Comparison of ENCODE assay signal across 11 cellular contexts in the genomic region with DNA sequence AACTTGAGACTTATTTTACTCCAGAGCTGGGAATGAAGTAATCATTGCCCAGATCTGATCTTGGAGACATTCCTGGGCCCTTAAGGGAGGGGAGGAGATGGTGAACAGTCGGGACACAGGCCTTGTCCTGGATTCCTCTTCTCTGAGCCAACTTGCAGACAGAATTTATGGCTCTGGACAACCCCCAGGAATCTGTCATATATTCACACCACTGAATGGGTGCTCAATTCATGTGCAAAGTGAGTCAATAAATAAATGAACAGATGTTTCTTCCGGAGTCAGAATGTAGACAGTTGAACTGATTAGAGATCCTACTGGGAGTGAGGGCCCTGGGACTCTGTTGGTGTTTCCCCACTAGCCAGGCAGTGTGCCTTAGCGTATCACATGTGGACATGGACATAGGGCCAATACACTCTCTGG. TPM values are rescaled to one million over a fixed set of nuclear protein-coding genes. Genes with fewer than 3 reads are reported as not detected.
DNase-seq lines count a peak whose midpoint lies in the region; ATAC-seq, FAIRE-seq and TF ChIP-seq lines count a peak whose summit lies in the region.
"Had no signal": no experiment of that assay in that cellular context is flagged by ENCODE, and none has a peak within 500 bp of the region (broad histone marks: within the 10 kb centered on the region; RNA-seq: fewer than 3 reads in every experiment).

No MANE protein-coding gene starts in this region.

- peaks cover 25% of the 10 kb centered on the region for H3K27me3 Mint-ChIP-seq in stimulated activated naive CD8-positive, alpha-beta T cell treated with anti-CD3 and anti-CD28 coated beads, Interleukin-15, amount 100 ng/mL, for 72 hours

- H3K27ac ChIP-seq in skin epidermis, result peak overlapping the region in 5 of 21 experiments; percentile 15 to 88 (median 32)

- no peaks in the 10 kb centered on the region for H3K9me3 Mint-ChIP-seq in stimulated activated naive CD8-positive, alpha-beta T cell treated with anti-CD3 and anti-CD28 coated beads, Interleukin-15, amount 100 ng/mL, for 72 hours
- H3K9me3 Mint-ChIP-seq: H9 had no signal

- peak; percentile 93 for DNase-seq in GM04503 (ENCODE audit: low read depth)
- peak; percentile 91 for DNase-seq in RCC 7860 (ENCODE audit: low spot score)
- peak; percentile 57 for DNase-seq in fibroblast of pulmonary artery (ENCODE audit: low read depth)
- DNase-seq in DMS53 (lab: John Stamatoyannopoulos, UW), result no peak
- DNase-seq in NK-92 treated with Interleukin-12 subunit alpha and Interleukin-12 subunit beta, amount 100 ng/mL, for 24 hours (lab: John Stamatoyannopoulos, UW), result no peak
- DNase-seq in omental fat pad (ENCODE audit: low spot score), result no peak
- no peak for DNase-seq in stimulated activated naive CD8-positive, alpha-beta T cell treated with anti-CD3 and anti-CD28 coated beads, Interleukin-15, amount 100 ng/mL, for 72 hours
- DNase-seq: H9, Right ventricle myocardium superior had no signal

- H3K4me3 ChIP-seq in fibroblast of pulmonary artery (replicated peaks; ENCODE audit: low read depth, low read length), result no peak overlapping the region
- peak overlapping the region in 5 of 7 experiments; percentile 1 to 89 (median 68) for H3K4me3 ChIP-seq in skin epidermis

- ATAC-seq in omental fat pad (ENCODE audit: low FRiP score), result no peak
- no peak for ATAC-seq in stimulated activated naive CD8-positive, alpha-beta T cell treated with anti-CD3 and anti-CD28 coated beads, Interleukin-15, amount 100 ng/mL, for 72 hours

- FAIRE-seq in RCC 7860 (lab: Jason Lieb, UNC), result peak; percentile 90
- FAIRE-seq: endometrium had no signal

- peaks cover 27% of the 10 kb centered on the region for H3K4me1 Mint-ChIP-seq in stimulated activated naive CD8-positive, alpha-beta T cell treated with anti-CD3 and anti-CD28 coated beads, Interleukin-15, amount 100 ng/mL, for 72 hours

- H3K4me3 Mint-ChIP-seq in stimulated activated naive CD8-positive, alpha-beta T cell treated with anti-CD3 and anti-CD28 coated beads, Interleukin-15, amount 100 ng/mL, for 72 hours, result no peak overlapping the region

- H3K27ac Mint-ChIP-seq in stimulated activated naive CD8-positive, alpha-beta T cell treated with anti-CD3 and anti-CD28 coated beads, Interleukin-15, amount 100 ng/mL, for 72 hours, result peak overlapping the region in 1 of 2 donors; percentile 42
- H3K27ac Mint-ChIP-seq: H9 had no signal

- TF ChIP-seq CTCF in fibroblast of pulmonary artery (IDR thresholded peaks at IDR 0.05; ENCODE audit: low read length, missing control alignments) (no peak), omental fat pad (IDR thresholded peaks at IDR 0.05) (no peak)

RNA-seq across cellular contexts. Expression of gene TUFT1, which starts 2.6 kb away (rescaled TPM):
- 10 to 100 TPM in 1 of 4 donors, 1 to 10 TPM in 3; 5.0 to 12.8 (median 7.7) TPM for total RNA-seq in omental fat pad

RNA-seq across cellular contexts. Expression of gene CGN, which starts 31.5 kb away (rescaled TPM):
- 10 to 100 TPM in 2 of 4 donors, 1 to 10 TPM in 1, under 1 TPM in 1; 0.32 to 44.6 (median 8.0) TPM for total RNA-seq in omental fat pad

Comparison
In these comparisons a context has a peak if more than half of its experiments do, and no peak if none do; other contexts are left out.
1. DNase-seq: peak in GM04503 (single experiment), RCC 7860 (single experiment) and fibroblast of pulmonary artery (single experiment); none in DMS53 (single experiment), NK-92 treated with Interleukin-12 subunit alpha and Interleukin-12 subunit beta, amount 100 ng/mL, for 24 hours (single experiment), omental fat pad (single experiment) and stimulated activated naive CD8-positive, alpha-beta T cell treated with anti-CD3 and anti-CD28 coated beads, Interleukin-15, amount 100 ng/mL, for 72 hours (0 of 2).